8 cellular contexts compared by ENCODE assay signal in genomic region chr3:28575748-28576589, GRCh38.
DNase-seq lines count a peak whose midpoint lies in the region; ATAC-seq lines count a peak whose summit lies in the region.

No MANE protein-coding gene starts in this region.

- H3K4me1 ChIP-seq in ectodermal cell (ENCODE audit: control insufficient read depth, insufficient read depth, low read length) (peaks cover 10% of the 10 kb centered on the region), muscle layer of duodenum (ENCODE audit: control insufficient read depth in 1 of 2, insufficient read depth in 2 of 2, low read length in 2 of 2) (peaks cover 4 to 17% of the 10 kb centered on the region in 2 donors)

- peak; percentile 28 for DNase-seq in AG08395 (ENCODE audit: low spot score)
- peak; percentile 75 for DNase-seq in NCI-H146 (lab: John Stamatoyannopoulos, UW)
- DNase-seq in cerebellar cortex (ENCODE audit: low spot score), result no peak
- no peak for DNase-seq in NK-92 (lab: John Stamatoyannopoulos, UW; ENCODE audit: unreplicated experiment)
- DNase-seq in activated naive CD4-positive, alpha-beta T cell treated with Interleukin-2 at 50 U/mL for 16 hours, result no peak

- H3K4me3 ChIP-seq in ectodermal cell (ENCODE audit: insufficient read depth, low read depth, low read length) (peak overlapping the region; percentile 54), muscle layer of duodenum (ENCODE audit: low read depth in 1 of 2, low read length in 2 of 2) (peak overlapping the region; percentile 38 to 71)

- H3K27ac ChIP-seq in ectodermal cell (ENCODE audit: insufficient read depth, low read depth, low read length, poor library complexity, severe bottlenecking) (no peak overlapping the region), muscle layer of duodenum (ENCODE audit: low read length) (no peak overlapping the region)

- WGBS in ectodermal cell, 2 experiments, result 1% methylated on average over 75 of the region's 75 CpGs

- H3K27me3 ChIP-seq in ectodermal cell (ENCODE audit: control insufficient read depth, insufficient read depth, low read length, poor library complexity, severe bottlenecking), result peaks cover 53% of the 10 kb centered on the region
- peaks cover 14% of the 10 kb centered on the region for H3K27me3 ChIP-seq in muscle layer of duodenum (ENCODE audit: low read depth, low read length)

- H3K36me3 ChIP-seq in ectodermal cell (ENCODE audit: control insufficient read depth, insufficient read depth, low read length) (no peaks in the 10 kb centered on the region), muscle layer of duodenum (ENCODE audit: control insufficient read depth in 1 of 2, insufficient read depth in 2 of 2, low read length in 2 of 2) (no peaks in the 10 kb centered on the region)

- H3K9me3 ChIP-seq in ectodermal cell (ENCODE audit: control insufficient read depth, low read length) (no peaks in the 10 kb centered on the region), muscle layer of duodenum (ENCODE audit: control insufficient read depth in 1 of 2, low read length in 2 of 2) (no peaks in the 10 kb centered on the region)

- ATAC-seq in HG03469 (IDR thresholded peaks at IDR 0.05; ENCODE audit: unreplicated experiment), result no peak

Comparison
In these comparisons a context has a peak if more than half of its experiments do, and no peak if none do; other contexts are left out.
1. DNase-seq: peak in AG08395 (single experiment) and NCI-H146 (single experiment); none in cerebellar cortex (single experiment), NK-92 (single experiment) and activated naive CD4-positive, alpha-beta T cell treated with Interleukin-2 at 50 U/mL for 16 hours (single experiment).